ENCODE assay signal across 1 cellular context in the genomic region with DNA sequence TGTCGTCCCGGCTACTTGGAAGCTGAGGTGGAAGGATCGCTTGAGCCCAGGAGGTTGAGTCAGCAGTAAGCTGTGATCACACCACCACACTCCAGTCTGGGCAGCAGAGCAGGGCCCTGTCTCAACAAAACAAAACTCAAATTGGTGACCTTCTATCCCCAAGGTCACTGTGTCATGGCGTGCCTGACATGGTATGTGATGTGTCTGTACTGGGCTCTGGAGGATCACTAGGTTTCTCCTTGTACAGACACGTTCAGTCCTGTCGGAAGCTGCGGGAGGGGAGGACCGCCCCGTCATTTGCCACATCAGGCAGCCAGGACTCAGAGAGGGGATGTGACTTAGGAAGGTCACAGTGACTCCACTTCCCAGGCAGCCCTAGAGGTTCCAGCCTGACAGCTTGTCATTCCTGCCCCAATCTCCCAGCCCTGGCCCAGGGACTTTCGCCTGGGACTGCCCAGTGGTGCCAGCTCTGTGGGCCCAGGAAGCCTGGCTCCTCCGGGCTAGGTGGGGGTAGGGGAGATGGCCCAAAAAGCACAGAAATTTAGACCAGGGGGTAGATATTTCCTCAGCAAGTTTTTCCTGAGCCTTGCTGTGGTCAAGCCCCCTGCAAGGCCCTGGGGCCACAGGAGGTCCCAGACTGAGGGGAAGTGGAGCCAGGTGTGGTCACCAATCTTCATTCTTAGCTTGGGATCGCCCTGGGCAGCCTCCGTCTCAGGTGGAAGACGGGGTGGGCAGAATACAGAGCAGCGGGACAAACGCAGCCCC.
TF ChIP-seq lines count a peak whose summit lies in the region.

No MANE protein-coding gene starts in this region.

TF ChIP-seq in GM23338, 12 proteins besides CTCF, POLR2A, EP300 and RAD21 (continued from another document):
- TF ChIP-seq, protein P1, sequence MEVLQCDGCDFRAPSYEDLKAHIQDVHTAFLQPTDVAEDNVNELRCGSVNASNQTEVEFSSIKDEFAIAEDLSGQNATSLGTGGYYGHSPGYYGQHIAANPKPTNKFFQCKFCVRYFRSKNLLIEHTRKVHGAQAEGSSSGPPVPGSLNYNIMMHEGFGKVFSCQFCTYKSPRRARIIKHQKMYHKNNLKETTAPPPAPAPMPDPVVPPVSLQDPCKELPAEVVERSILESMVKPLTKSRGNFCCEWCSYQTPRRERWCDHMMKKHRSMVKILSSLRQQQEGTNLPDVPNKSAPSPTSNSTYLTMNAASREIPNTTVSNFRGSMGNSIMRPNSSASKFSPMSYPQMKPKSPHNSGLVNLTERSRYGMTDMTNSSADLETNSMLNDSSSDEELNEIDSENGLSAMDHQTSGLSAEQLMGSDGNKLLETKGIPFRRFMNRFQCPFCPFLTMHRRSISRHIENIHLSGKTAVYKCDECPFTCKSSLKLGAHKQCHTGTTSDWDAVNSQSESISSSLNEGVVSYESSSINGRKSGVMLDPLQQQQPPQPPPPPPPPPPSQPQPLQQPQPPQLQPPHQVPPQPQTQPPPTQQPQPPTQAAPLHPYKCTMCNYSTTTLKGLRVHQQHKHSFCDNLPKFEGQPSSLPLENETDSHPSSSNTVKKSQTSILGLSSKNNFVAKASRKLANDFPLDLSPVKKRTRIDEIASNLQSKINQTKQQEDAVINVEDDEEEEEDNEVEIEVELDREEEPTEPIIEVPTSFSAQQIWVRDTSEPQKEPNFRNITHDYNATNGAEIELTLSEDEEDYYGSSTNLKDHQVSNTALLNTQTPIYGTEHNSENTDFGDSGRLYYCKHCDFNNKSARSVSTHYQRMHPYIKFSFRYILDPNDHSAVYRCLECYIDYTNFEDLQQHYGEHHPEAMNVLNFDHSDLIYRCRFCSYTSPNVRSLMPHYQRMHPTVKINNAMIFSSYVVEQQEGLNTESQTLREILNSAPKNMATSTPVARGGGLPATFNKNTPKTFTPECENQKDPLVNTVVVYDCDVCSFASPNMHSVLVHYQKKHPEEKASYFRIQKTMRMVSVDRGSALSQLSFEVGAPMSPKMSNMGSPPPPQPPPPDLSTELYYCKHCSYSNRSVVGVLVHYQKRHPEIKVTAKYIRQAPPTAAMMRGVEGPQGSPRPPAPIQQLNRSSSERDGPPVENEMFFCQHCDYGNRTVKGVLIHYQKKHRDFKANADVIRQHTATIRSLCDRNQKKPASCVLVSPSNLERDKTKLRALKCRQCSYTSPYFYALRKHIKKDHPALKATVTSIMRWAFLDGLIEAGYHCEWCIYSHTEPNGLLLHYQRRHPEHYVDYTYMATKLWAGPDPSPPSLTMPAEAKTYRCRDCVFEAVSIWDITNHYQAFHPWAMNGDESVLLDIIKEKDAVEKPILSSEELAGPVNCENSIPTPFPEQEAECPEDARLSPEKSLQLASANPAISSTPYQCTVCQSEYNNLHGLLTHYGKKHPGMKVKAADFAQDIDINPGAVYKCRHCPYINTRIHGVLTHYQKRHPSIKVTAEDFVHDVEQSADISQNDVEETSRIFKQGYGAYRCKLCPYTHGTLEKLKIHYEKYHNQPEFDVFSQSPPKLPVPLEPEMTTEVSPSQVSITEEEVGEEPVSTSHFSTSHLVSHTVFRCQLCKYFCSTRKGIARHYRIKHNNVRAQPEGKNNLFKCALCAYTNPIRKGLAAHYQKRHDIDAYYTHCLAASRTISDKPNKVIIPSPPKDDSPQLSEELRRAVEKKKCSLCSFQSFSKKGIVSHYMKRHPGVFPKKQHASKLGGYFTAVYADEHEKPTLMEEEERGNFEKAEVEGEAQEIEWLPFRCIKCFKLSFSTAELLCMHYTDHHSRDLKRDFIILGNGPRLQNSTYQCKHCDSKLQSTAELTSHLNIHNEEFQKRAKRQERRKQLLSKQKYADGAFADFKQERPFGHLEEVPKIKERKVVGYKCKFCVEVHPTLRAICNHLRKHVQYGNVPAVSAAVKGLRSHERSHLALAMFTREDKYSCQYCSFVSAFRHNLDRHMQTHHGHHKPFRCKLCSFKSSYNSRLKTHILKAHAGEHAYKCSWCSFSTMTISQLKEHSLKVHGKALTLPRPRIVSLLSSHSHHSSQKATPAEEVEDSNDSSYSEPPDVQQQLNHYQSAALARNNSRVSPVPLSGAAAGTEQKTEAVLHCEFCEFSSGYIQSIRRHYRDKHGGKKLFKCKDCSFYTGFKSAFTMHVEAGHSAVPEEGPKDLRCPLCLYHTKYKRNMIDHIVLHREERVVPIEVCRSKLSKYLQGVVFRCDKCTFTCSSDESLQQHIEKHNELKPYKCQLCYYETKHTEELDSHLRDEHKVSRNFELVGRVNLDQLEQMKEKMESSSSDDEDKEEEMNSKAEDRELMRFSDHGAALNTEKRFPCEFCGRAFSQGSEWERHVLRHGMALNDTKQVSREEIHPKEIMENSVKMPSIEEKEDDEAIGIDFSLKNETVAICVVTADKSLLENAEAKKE (CRISPR knock-in tag; IDR thresholded peaks at IDR 0.05): no peak
- TF ChIP-seq STAT1 (IDR thresholded peaks at IDR 0.05; ENCODE audit: unreplicated experiment) (no peak), CREB1 (CRISPR knock-in tag; IDR thresholded peaks at IDR 0.05; ENCODE audit: low read depth) (no peak), ZNF114 (CRISPR knock-in tag; IDR thresholded peaks at IDR 0.05) (no peak), EZH2 (IDR thresholded peaks at IDR 0.05; ENCODE audit: low read depth, unreplicated experiment) (no peak), ZNF331 (CRISPR knock-in tag; IDR thresholded peaks at IDR 0.05; ENCODE audit: low read depth) (no peak)
- TF ChIP-seq, protein P2, sequence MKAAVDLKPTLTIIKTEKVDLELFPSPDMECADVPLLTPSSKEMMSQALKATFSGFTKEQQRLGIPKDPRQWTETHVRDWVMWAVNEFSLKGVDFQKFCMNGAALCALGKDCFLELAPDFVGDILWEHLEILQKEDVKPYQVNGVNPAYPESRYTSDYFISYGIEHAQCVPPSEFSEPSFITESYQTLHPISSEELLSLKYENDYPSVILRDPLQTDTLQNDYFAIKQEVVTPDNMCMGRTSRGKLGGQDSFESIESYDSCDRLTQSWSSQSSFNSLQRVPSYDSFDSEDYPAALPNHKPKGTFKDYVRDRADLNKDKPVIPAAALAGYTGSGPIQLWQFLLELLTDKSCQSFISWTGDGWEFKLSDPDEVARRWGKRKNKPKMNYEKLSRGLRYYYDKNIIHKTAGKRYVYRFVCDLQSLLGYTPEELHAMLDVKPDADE (IDR thresholded peaks at IDR 0.05): no peak
